In genomic region chr9:87093777-87094176, GRCh38 we compare ENCODE assay signal across 39 cellular contexts.
"Had no signal": no experiment of that assay in that cellular context is flagged by ENCODE, and none has a peak within 500 bp of the region (broad histone marks: within the 10 kb centered on the region; RNA-seq: fewer than 3 reads in every experiment).

No MANE protein-coding gene starts in this region.

- H3K27me3 ChIP-seq: adrenal gland, ascending aorta, body of pancreas, brain microvascular endothelial cell, breast epithelium, cardiac muscle cell, colonic mucosa had no signal

- H3K4me1 ChIP-seq: adrenal gland, ascending aorta, body of pancreas, breast epithelium, colonic mucosa had no signal

- H3K4me3 ChIP-seq: adrenal gland, ascending aorta, body of pancreas, breast epithelium, cardiac muscle cell, colonic mucosa had no signal

- H3K36me3 Mint-ChIP-seq: activated naive CD4-positive, alpha-beta T cell treated with anti-CD3 and anti-CD28 coated beads, Interleukin-2, amount 10 ng/mL, durations not matched to agents 7 days and 5 days; activated naive CD4-positive, alpha-beta T cell treated with anti-CD3 and anti-CD28 coated beads, Interleukin-2, amount 50 U/mL, for 24 hours; activated naive CD4-positive, alpha-beta T cell treated with anti-CD3 and anti-CD28 coated beads, Interleukin-2, amount 50 U/mL, for 72 hours; activated naive CD8-positive, alpha-beta T cell; activated naive CD8-positive, alpha-beta T cell treated with anti-CD3 and anti-CD28 coated beads for 36 hours; activated naive CD8-positive, alpha-beta T cell treated with anti-CD3 and anti-CD28 coated beads, Interleukin-2, amount 10 ng/mL, durations not matched to agents 7 days and 5 days; brain had no signal

- ATAC-seq: activated naive CD4-positive, alpha-beta T cell treated with anti-CD3 and anti-CD28 coated beads, Interleukin-2, amount 50 U/mL, for 72 hours; activated naive CD8-positive, alpha-beta T cell treated with anti-CD3 and anti-CD28 coated beads, Interleukin-2, amount 50 U/mL, for 24 hours; activated T-cell treated with anti-CD3 and anti-CD28 coated beads, Interleukin-2, amount 50 U/mL, for 4 hours; activated T-cell treated with anti-CD3 and anti-CD28 coated beads, Interleukin-2, amount 50 U/mL, for 72 hours; activated T-helper 17 cell treated with anti-CD3 and anti-CD28 coated beads, Interleukin-2, amount 50 U/mL, for 72 hours; body of pancreas had no signal

- H3K36me3 ChIP-seq: adrenal gland, ascending aorta, brain microvascular endothelial cell, breast epithelium, cardiac muscle cell, colonic mucosa had no signal

- H3K9me3 ChIP-seq: adrenal gland, ascending aorta, body of pancreas, breast epithelium, colonic mucosa had no signal

- DNase-seq: activated effector memory CD4-positive, alpha-beta T cell treated with anti-CD3 and anti-CD28 coated beads, Interleukin-2, amount 50 U/mL, for 16 hours; activated effector memory CD4-positive, alpha-beta T cell treated with Interleukin-2 at 50 U/mL for 16 hours; activated gamma-delta T cell; activated gamma-delta T cell treated with Interleukin-2 at 50 U/mL for 16 hours; activated naive CD4-positive, alpha-beta T cell; activated naive CD4-positive, alpha-beta T cell treated with anti-CD3 and anti-CD28 coated beads for 36 hours; activated naive CD4-positive, alpha-beta T cell treated with anti-CD3 and anti-CD28 coated beads, Interleukin-2, amount 10 ng/mL, durations not matched to agents 7 days and 5 days; activated naive CD4-positive, alpha-beta T cell treated with anti-CD3 and anti-CD28 coated beads, Interleukin-2, amount 50 U/mL, for 16 hours; activated naive CD4-positive, alpha-beta T cell treated with Interleukin-2 at 50 U/mL for 16 hours; activated naive CD8-positive, alpha-beta T cell treated with anti-CD3 and anti-CD28 coated beads for 36 hours; activated naive CD8-positive, alpha-beta T cell treated with anti-CD3 and anti-CD28 coated beads, Interleukin-2, amount 10 ng/mL, durations not matched to agents 7 days and 5 days; activated naive CD8-positive, alpha-beta T cell treated with anti-CD3 and anti-CD28 coated beads, Interleukin-2, amount 50 U/mL, for 24 hours; activated T-cell treated with anti-CD3 and anti-CD28 coated beads, Interleukin-2, amount 50 U/mL, for 4 hours; activated T-cell treated with anti-CD3 and anti-CD28 coated beads, Interleukin-2, amount 50 U/mL, for 48 hours; activated T-cell treated with anti-CD3 and anti-CD28 coated beads, Interleukin-2, amount 50 U/mL, for 72 hours; adrenal gland; amygdala; anterior cingulate cortex; aorta; body of pancreas; brain microvascular endothelial cell; caudate nucleus; central memory CD4-positive, alpha-beta T cell; cerebellar nuclear complex; colonic mucosa had no signal

- H3K4me1 Mint-ChIP-seq: activated naive CD4-positive, alpha-beta T cell treated with anti-CD3 and anti-CD28 coated beads, Interleukin-2, amount 10 ng/mL, durations not matched to agents 7 days and 5 days; activated naive CD4-positive, alpha-beta T cell treated with anti-CD3 and anti-CD28 coated beads, Interleukin-2, amount 50 U/mL, for 24 hours; activated naive CD8-positive, alpha-beta T cell treated with anti-CD3 and anti-CD28 coated beads for 36 hours; activated naive CD8-positive, alpha-beta T cell treated with anti-CD3 and anti-CD28 coated beads, Interleukin-2, amount 10 ng/mL, durations not matched to agents 7 days and 5 days; activated naive CD8-positive, alpha-beta T cell treated with anti-CD3 and anti-CD28 coated beads, Interleukin-2, amount 50 U/mL, for 24 hours; activated T-helper 17 cell treated with anti-CD3 and anti-CD28 coated beads, Interleukin-2, amount 50 U/mL, for 72 hours; central memory CD8-positive, alpha-beta T cell had no signal

- H3K9me3 Mint-ChIP-seq: activated naive CD4-positive, alpha-beta T cell treated with anti-CD3 and anti-CD28 coated beads, Interleukin-2, amount 10 ng/mL, durations not matched to agents 7 days and 5 days; activated naive CD4-positive, alpha-beta T cell treated with anti-CD3 and anti-CD28 coated beads, Interleukin-2, amount 50 U/mL, for 24 hours; activated naive CD8-positive, alpha-beta T cell treated with anti-CD3 and anti-CD28 coated beads for 36 hours; activated naive CD8-positive, alpha-beta T cell treated with anti-CD3 and anti-CD28 coated beads, Interleukin-2, amount 50 U/mL, for 24 hours; activated T-cell treated with anti-CD3 and anti-CD28 coated beads, Interleukin-2, amount 50 U/mL, for 72 hours; activated T-helper 1 cell treated with anti-CD3 and anti-CD28 coated beads, Interleukin-12 subunit alpha, Interleukin-12 subunit beta, Interleukin-2, Interleukin-4 antibody, amounts not matched to agents 30 ng/mL and 10 ng/mL and 1 ng/mL, durations not matched to agents 14 hours and 24 hours and 36 hours; activated T-helper 17 cell treated with anti-CD3 and anti-CD28 coated beads, Interleukin-2, amount 50 U/mL, for 72 hours; activated T-helper 2 cell treated with anti-CD3 and anti-CD28 coated beads, Interferon-gamma antibody, Interleukin-2, Interleukin-4, amounts not matched to agents 10 μg/mL and 5 μg/mL and 100 μg/mL, durations not matched to agents 14 hours and 24 hours and 36 hours; central memory CD8-positive, alpha-beta T cell had no signal

- H3K27ac Mint-ChIP-seq: activated naive CD4-positive, alpha-beta T cell treated with anti-CD3 and anti-CD28 coated beads for 36 hours; activated naive CD4-positive, alpha-beta T cell treated with anti-CD3 and anti-CD28 coated beads, Interleukin-2, amount 10 ng/mL, durations not matched to agents 7 days and 5 days; activated naive CD4-positive, alpha-beta T cell treated with anti-CD3 and anti-CD28 coated beads, Interleukin-2, amount 50 U/mL, for 24 hours; activated naive CD4-positive, alpha-beta T cell treated with anti-CD3 and anti-CD28 coated beads, Interleukin-2, amount 50 U/mL, for 72 hours; activated naive CD8-positive, alpha-beta T cell; activated naive CD8-positive, alpha-beta T cell treated with anti-CD3 and anti-CD28 coated beads for 36 hours; activated naive CD8-positive, alpha-beta T cell treated with anti-CD3 and anti-CD28 coated beads, Interleukin-2, amount 10 ng/mL, durations not matched to agents 7 days and 5 days; activated naive CD8-positive, alpha-beta T cell treated with anti-CD3 and anti-CD28 coated beads, Interleukin-2, amount 50 U/mL, for 24 hours; activated T-cell treated with anti-CD3 and anti-CD28 coated beads, Interleukin-2, amount 50 U/mL, for 72 hours; activated T-helper 1 cell treated with anti-CD3 and anti-CD28 coated beads, Interleukin-12 subunit alpha, Interleukin-12 subunit beta, Interleukin-2, Interleukin-4 antibody, amounts not matched to agents 30 ng/mL and 10 ng/mL and 1 ng/mL, durations not matched to agents 14 hours and 24 hours and 36 hours; activated T-helper 17 cell treated with anti-CD3 and anti-CD28 coated beads, Interleukin-2, amount 50 U/mL, for 72 hours; activated T-helper 2 cell treated with anti-CD3 and anti-CD28 coated beads, Interferon-gamma antibody, Interleukin-2, Interleukin-4, amounts not matched to agents 10 μg/mL and 5 μg/mL and 100 μg/mL, durations not matched to agents 14 hours and 24 hours and 36 hours; brain had no signal

- H3K4me3 Mint-ChIP-seq: activated naive CD4-positive, alpha-beta T cell treated with anti-CD3 and anti-CD28 coated beads for 36 hours; activated naive CD4-positive, alpha-beta T cell treated with anti-CD3 and anti-CD28 coated beads, Interleukin-2, amount 10 ng/mL, durations not matched to agents 7 days and 5 days; activated naive CD4-positive, alpha-beta T cell treated with anti-CD3 and anti-CD28 coated beads, Interleukin-2, amount 50 U/mL, for 24 hours; activated naive CD8-positive, alpha-beta T cell; activated naive CD8-positive, alpha-beta T cell treated with anti-CD3 and anti-CD28 coated beads for 36 hours; activated naive CD8-positive, alpha-beta T cell treated with anti-CD3 and anti-CD28 coated beads, Interleukin-2, amount 10 ng/mL, durations not matched to agents 7 days and 5 days; activated naive CD8-positive, alpha-beta T cell treated with anti-CD3 and anti-CD28 coated beads, Interleukin-2, amount 50 U/mL, for 24 hours; activated T-cell treated with anti-CD3 and anti-CD28 coated beads, Interleukin-2, amount 50 U/mL, for 4 hours; activated T-cell treated with anti-CD3 and anti-CD28 coated beads, Interleukin-2, amount 50 U/mL, for 72 hours; activated T-helper 1 cell treated with anti-CD3 and anti-CD28 coated beads, Interleukin-12 subunit alpha, Interleukin-12 subunit beta, Interleukin-2, Interleukin-4 antibody, amounts not matched to agents 30 ng/mL and 10 ng/mL and 1 ng/mL, durations not matched to agents 14 hours and 24 hours and 36 hours; activated T-helper 17 cell treated with anti-CD3 and anti-CD28 coated beads, Interleukin-2, amount 50 U/mL, for 72 hours; brain; central memory CD8-positive, alpha-beta T cell had no signal

- H3K27me3 Mint-ChIP-seq: activated naive CD4-positive, alpha-beta T cell treated with anti-CD3 and anti-CD28 coated beads, Interleukin-2, amount 10 ng/mL, durations not matched to agents 7 days and 5 days; activated naive CD4-positive, alpha-beta T cell treated with anti-CD3 and anti-CD28 coated beads, Interleukin-2, amount 50 U/mL, for 24 hours; activated naive CD8-positive, alpha-beta T cell treated with anti-CD3 and anti-CD28 coated beads, Interleukin-2, amount 10 ng/mL, durations not matched to agents 7 days and 5 days; brain had no signal

- H3K27ac ChIP-seq: adrenal gland, ascending aorta, body of pancreas, brain microvascular endothelial cell, breast epithelium, cardiac muscle cell, colonic mucosa had no signal

- FAIRE-seq: astrocyte, bronchial epithelial cell, colon had no signal
